In the genomic region with DNA sequence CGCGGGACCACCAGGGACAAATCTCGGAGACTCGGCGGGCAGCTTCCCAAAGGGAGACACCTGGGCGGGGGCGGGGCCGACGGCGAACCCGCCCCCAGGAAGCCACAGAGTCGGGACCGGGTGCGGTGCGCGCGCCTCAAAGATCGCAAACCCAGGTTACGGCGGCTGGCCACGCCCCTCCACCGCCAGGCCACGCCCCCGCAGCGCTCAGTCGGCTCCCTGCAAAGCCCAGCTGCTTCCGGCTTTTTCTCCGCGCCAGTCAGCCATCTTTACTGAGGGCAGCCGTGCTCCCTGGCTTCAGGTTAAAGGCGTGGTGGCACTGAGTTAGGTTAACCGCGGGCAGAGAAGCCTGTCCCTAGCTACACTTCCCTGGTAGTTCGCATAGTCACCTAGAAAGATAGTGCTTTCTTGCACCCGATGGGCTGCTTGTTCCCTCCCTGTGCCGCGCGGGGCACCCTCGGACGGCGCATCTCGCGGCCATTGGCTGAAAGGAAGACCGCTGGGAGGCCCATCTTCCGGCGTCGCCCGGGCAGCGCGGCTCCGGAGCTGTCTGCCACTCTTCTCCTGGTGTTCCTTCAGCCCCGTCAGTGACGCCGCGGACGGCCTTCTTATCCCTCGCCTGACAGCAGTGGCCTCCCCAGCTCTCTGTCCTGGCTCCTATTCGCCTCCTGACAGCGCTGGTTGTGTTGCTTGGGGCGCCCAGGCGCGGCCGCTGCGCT, we compare ENCODE assay signal across 1 cellular context.
TF ChIP-seq lines count a peak whose summit lies in the region.

Gene TBC1D2, minus strand, starts transcription at position 72 of the 719 bp plus-strand sequence. CDS start 108 bp downstream, outside the sequence.

TF ChIP-seq in HepG2, 621 proteins besides CTCF, POLR2A, EP300 and RAD21 (continued from another document and continues in another):
- no peak for TF ChIP-seq ZNF407 (CRISPR knock-in tag; IDR thresholded peaks at IDR 0.05; ENCODE audit: not compliant biosample characterization)
- TF ChIP-seq PHF5A (CRISPR knock-in tag; IDR thresholded peaks at IDR 0.05; ENCODE audit: low read depth, unreplicated experiment): peak; percentile 66
- TF ChIP-seq TCF12 (IDR thresholded peaks at IDR 0.05): no peak
- TF ChIP-seq TCF12 (CRISPR knock-in tag; IDR thresholded peaks at IDR 0.05): 0 out of 2 replicates have a peak, but pooled peaks have one; percentile 57
- TF ChIP-seq, protein P1, sequence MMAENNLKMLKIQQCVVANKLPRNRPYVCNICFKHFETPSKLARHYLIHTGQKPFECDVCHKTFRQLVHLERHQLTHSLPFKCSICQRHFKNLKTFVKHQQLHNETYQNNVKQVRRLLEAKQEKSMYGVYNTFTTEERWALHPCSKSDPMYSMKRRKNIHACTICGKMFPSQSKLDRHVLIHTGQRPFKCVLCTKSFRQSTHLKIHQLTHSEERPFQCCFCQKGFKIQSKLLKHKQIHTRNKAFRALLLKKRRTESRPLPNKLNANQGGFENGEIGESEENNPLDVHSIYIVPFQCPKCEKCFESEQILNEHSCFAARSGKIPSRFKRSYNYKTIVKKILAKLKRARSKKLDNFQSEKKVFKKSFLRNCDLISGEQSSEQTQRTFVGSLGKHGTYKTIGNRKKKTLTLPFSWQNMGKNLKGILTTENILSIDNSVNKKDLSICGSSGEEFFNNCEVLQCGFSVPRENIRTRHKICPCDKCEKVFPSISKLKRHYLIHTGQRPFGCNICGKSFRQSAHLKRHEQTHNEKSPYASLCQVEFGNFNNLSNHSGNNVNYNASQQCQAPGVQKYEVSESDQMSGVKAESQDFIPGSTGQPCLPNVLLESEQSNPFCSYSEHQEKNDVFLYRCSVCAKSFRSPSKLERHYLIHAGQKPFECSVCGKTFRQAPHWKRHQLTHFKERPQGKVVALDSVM (CRISPR knock-in tag; IDR thresholded peaks at IDR 0.05): peak; percentile 58
- TF ChIP-seq MAFG (CRISPR knock-in tag; IDR thresholded peaks at IDR 0.05): no peak
- TF ChIP-seq U2AF1 (optimal IDR thresholded peaks at IDR 0.05; ENCODE audit: low read depth, low read length): no peak
- 0 out of 2 replicates have a peak, but pooled peaks have one; percentile 8 for TF ChIP-seq FOXO1 (CRISPR knock-in tag; IDR thresholded peaks at IDR 0.05)
- TF ChIP-seq, protein P2, sequence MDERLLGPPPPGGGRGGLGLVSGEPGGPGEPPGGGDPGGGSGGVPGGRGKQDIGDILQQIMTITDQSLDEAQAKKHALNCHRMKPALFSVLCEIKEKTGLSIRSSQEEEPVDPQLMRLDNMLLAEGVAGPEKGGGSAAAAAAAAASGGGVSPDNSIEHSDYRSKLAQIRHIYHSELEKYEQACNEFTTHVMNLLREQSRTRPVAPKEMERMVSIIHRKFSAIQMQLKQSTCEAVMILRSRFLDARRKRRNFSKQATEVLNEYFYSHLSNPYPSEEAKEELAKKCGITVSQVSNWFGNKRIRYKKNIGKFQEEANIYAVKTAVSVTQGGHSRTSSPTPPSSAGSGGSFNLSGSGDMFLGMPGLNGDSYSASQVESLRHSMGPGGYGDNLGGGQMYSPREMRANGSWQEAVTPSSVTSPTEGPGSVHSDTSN (CRISPR knock-in tag; IDR thresholded peaks at IDR 0.05): no peak
- peak; percentile 18; the same call in 1 of the 2 replicates for TF ChIP-seq MEF2D (CRISPR knock-in tag; IDR thresholded peaks at IDR 0.05)
- peak; percentile 86 for TF ChIP-seq SP4 (CRISPR knock-in tag; IDR thresholded peaks at IDR 0.05)
- TF ChIP-seq, protein P3, sequence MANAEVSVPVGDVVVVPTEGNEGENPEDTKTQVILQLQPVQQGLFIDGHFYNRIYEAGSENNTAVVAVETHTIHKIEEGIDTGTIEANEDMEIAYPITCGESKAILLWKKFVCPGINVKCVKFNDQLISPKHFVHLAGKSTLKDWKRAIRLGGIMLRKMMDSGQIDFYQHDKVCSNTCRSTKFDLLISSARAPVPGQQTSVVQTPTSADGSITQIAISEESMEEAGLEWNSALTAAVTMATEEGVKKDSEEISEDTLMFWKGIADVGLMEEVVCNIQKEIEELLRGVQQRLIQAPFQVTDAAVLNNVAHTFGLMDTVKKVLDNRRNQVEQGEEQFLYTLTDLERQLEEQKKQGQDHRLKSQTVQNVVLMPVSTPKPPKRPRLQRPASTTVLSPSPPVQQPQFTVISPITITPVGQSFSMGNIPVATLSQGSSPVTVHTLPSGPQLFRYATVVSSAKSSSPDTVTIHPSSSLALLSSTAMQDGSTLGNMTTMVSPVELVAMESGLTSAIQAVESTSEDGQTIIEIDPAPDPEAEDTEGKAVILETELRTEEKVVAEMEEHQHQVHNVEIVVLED (CRISPR knock-in tag; IDR thresholded peaks at IDR 0.05; ENCODE audit: borderline replicate concordance): peak; percentile 91
- TF ChIP-seq, protein P4, sequence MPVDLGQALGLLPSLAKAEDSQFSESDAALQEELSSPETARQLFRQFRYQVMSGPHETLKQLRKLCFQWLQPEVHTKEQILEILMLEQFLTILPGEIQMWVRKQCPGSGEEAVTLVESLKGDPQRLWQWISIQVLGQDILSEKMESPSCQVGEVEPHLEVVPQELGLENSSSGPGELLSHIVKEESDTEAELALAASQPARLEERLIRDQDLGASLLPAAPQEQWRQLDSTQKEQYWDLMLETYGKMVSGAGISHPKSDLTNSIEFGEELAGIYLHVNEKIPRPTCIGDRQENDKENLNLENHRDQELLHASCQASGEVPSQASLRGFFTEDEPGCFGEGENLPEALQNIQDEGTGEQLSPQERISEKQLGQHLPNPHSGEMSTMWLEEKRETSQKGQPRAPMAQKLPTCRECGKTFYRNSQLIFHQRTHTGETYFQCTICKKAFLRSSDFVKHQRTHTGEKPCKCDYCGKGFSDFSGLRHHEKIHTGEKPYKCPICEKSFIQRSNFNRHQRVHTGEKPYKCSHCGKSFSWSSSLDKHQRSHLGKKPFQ (CRISPR knock-in tag; IDR thresholded peaks at IDR 0.05; ENCODE audit: insufficient replicate concordance): peak; percentile 31
- TF ChIP-seq HDAC1 (CRISPR knock-in tag; IDR thresholded peaks at IDR 0.05): peak; percentile 90
- TF ChIP-seq NFYB (CRISPR knock-in tag; IDR thresholded peaks at IDR 0.05): peak; percentile 92
- no peak for TF ChIP-seq ARNTL (CRISPR knock-in tag; IDR thresholded peaks at IDR 0.05)
- TF ChIP-seq ZNF773 (CRISPR knock-in tag; IDR thresholded peaks at IDR 0.05; ENCODE audit: borderline replicate concordance): peak; percentile 66; the same call in 1 of the 2 replicates
- TF ChIP-seq, protein P5, sequence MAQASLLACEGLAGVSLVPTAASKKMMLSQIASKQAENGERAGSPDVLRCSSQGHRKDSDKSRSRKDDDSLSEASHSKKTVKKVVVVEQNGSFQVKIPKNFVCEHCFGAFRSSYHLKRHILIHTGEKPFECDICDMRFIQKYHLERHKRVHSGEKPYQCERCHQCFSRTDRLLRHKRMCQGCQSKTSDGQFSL (CRISPR knock-in tag; IDR thresholded peaks at IDR 0.05): no peak
- peak; percentile 53; the same call in 1 of the 2 replicates for TF ChIP-seq EHMT2 (IDR thresholded peaks at IDR 0.05; ENCODE audit: borderline replicate concordance, low read depth, low read length)
- TF ChIP-seq, protein P6, sequence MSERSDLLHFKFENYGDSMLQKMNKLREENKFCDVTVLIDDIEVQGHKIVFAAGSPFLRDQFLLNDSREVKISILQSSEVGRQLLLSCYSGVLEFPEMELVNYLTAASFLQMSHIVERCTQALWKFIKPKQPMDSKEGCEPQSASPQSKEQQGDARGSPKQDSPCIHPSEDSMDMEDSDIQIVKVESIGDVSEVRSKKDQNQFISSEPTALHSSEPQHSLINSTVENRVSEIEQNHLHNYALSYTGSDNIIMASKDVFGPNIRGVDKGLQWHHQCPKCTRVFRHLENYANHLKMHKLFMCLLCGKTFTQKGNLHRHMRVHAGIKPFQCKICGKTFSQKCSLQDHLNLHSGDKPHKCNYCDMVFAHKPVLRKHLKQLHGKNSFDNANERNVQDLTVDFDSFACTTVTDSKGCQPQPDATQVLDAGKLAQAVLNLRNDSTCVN (CRISPR knock-in tag; IDR thresholded peaks at IDR 0.05; ENCODE audit: borderline replicate concordance): peak; percentile 68
- TF ChIP-seq STAG1 (CRISPR knock-in tag; IDR thresholded peaks at IDR 0.05): 0 out of 2 replicates have a peak, but pooled peaks have one; percentile 11
- peak; percentile 65 for TF ChIP-seq ZNF670 (CRISPR knock-in tag; IDR thresholded peaks at IDR 0.05; ENCODE audit: borderline replicate concordance)
- TF ChIP-seq KLF11 (CRISPR knock-in tag; IDR thresholded peaks at IDR 0.05): 0 out of 2 replicates have a peak, but pooled peaks have one; percentile 53
- 0 out of 2 replicates have a peak, but pooled peaks have one; percentile 71 for TF ChIP-seq PREB (CRISPR knock-in tag; IDR thresholded peaks at IDR 0.05)
- 0 out of 2 replicates have a peak, but pooled peaks have one; percentile 43 for TF ChIP-seq ZNF543 (CRISPR knock-in tag; IDR thresholded peaks at IDR 0.05)
- TF ChIP-seq ZNF83 (CRISPR knock-in tag; IDR thresholded peaks at IDR 0.05; ENCODE audit: borderline replicate concordance): 0 out of 2 replicates have a peak, but pooled peaks have one; percentile 34
- TF ChIP-seq, protein P7, sequence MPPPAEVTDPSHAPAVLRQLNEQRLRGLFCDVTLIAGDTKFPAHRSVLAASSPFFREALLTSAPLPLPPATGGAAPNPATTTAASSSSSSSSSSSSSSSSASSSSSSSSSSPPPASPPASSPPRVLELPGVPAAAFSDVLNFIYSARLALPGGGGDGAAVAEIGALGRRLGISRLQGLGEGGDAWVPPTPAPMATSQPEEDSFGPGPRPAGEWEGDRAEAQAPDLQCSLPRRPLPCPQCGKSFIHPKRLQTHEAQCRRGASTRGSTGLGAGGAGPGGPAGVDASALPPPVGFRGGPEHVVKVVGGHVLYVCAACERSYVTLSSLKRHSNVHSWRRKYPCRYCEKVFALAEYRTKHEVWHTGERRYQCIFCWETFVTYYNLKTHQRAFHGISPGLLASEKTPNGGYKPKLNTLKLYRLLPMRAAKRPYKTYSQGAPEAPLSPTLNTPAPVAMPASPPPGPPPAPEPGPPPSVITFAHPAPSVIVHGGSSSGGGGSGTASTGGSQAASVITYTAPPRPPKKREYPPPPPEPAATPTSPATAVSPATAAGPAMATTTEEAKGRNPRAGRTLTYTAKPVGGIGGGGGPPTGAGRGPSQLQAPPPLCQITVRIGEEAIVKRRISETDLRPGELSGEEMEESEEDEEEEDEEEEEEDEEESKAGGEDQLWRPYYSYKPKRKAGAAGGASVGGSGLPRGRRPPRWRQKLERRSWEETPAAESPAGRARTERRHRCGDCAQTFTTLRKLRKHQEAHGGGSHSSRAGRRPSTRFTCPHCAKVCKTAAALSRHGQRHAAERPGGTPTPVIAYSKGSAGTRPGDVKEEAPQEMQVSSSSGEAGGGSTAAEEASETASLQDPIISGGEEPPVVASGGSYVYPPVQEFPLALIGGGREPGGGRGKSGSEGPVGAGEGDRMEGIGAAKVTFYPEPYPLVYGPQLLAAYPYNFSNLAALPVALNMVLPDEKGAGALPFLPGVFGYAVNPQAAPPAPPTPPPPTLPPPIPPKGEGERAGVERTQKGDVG (CRISPR knock-in tag; IDR thresholded peaks at IDR 0.05; ENCODE audit: borderline replicate concordance): 0 out of 2 replicates have a peak, but pooled peaks have one; percentile 30
